Comparison of ENCODE assay signal across 25 cellular contexts in genomic region chr7:40394382-40394781, GRCh38.
"Had no signal": no experiment of that assay in that cellular context is flagged by ENCODE, and none has a peak within 500 bp of the region (broad histone marks: within the 10 kb centered on the region; RNA-seq: fewer than 3 reads in every experiment).

No MANE protein-coding gene starts in this region.

- H3K9me3 Mint-ChIP-seq: natural killer cell treated with Interleukin-12 subunit alpha and Interleukin-12 subunit beta and Interleukin-15 and Interleukin-18, amount 100 ng/mL, for 72 hours had no signal

- ATAC-seq: naive thymus-derived CD4-positive, alpha-beta T cell; natural killer cell treated with Interleukin-12 subunit alpha and Interleukin-12 subunit beta and Interleukin-15 and Interleukin-18, amount 100 ng/mL, for 72 hours; sciatic nerve; stimulated activated naive B cell treated with anti-CD40 and anti-IgM and Interleukin-4, amounts not matched to agents 10 μg/mL and 1 μg/mL and 100 μg/mL, for 72 hours; stimulated activated naive CD8-positive, alpha-beta T cell treated with anti-CD3 and anti-CD28 coated beads, Interleukin-15, Interleukin-2, amounts not matched to agents 100 U/mL and 50 U/mL, for 24 hours; upper lobe of right lung had no signal

- H3K79me2 ChIP-seq: hepatocyte had no signal

- H3K4me3 ChIP-seq: hepatocyte, left ventricle myocardium inferior, lung, ovary, right atrium auricular region, skin epidermis, stomach, testis, thyroid gland, transverse colon, upper lobe of right lung had no signal

- H3K27ac Mint-ChIP-seq: mesothelial cell of epicardium; naive thymus-derived CD4-positive, alpha-beta T cell; natural killer cell treated with Interleukin-12 subunit alpha and Interleukin-12 subunit beta and Interleukin-15 and Interleukin-18, amount 100 ng/mL, for 72 hours; progenitor cell of endocrine pancreas; stimulated activated naive B cell treated with anti-CD40 and anti-IgM and Interleukin-4, amounts not matched to agents 10 μg/mL and 1 μg/mL and 100 μg/mL, for 72 hours had no signal

- H3K9me3 ChIP-seq: ovary, right atrium auricular region, stomach, testis, thyroid gland, transverse colon, upper lobe of right lung had no signal

- H3K27ac ChIP-seq: hepatocyte, left ventricle myocardium inferior, ovary, right atrium auricular region, skin epidermis, stomach, testis, thyroid gland, transverse colon, upper lobe of right lung had no signal

- H3K27me3 Mint-ChIP-seq: naive thymus-derived CD4-positive, alpha-beta T cell; natural killer cell treated with Interleukin-12 subunit alpha and Interleukin-12 subunit beta and Interleukin-15 and Interleukin-18, amount 100 ng/mL, for 72 hours; progenitor cell of endocrine pancreas; stimulated activated naive B cell treated with anti-CD40 and anti-IgM and Interleukin-4, amounts not matched to agents 10 μg/mL and 1 μg/mL and 100 μg/mL, for 72 hours had no signal

- FAIRE-seq: urothelium cell line had no signal

- H3K36me3 Mint-ChIP-seq: mesothelial cell of epicardium; naive thymus-derived CD4-positive, alpha-beta T cell; natural killer cell treated with Interleukin-12 subunit alpha and Interleukin-12 subunit beta and Interleukin-15 and Interleukin-18, amount 100 ng/mL, for 72 hours; stimulated activated naive B cell treated with anti-CD40 and anti-IgM and Interleukin-4, amounts not matched to agents 10 μg/mL and 1 μg/mL and 100 μg/mL, for 72 hours had no signal

- H3K27me3 ChIP-seq: hepatocyte, ovary, right atrium auricular region, stomach, testis, thyroid gland, transverse colon, upper lobe of right lung had no signal

- H3K36me3 ChIP-seq: left ventricle myocardium inferior, ovary, right atrium auricular region, stomach, thyroid gland, transverse colon, upper lobe of right lung had no signal

- DNase-seq: islet precursor cell; left ventricle myocardium inferior; mesendoderm; naive thymus-derived CD4-positive, alpha-beta T cell; ovary; stimulated activated CD4-positive, alpha-beta T cell treated with anti-CD3 and anti-CD28 coated beads, Interleukin-12 subunit alpha, Interleukin-12 subunit beta, amount 100 ng/mL, for 4 hours; stimulated activated CD4-positive, alpha-beta T cell treated with anti-CD3 and anti-CD28 coated beads, Interleukin-15, amount 100 ng/mL, for 24 hours; stimulated activated CD4-positive, alpha-beta T cell treated with anti-CD3 and anti-CD28 coated beads, Interleukin-2, amount 100 ng/mL, for 24 hours; stimulated activated CD4-positive, alpha-beta T cell treated with anti-CD3 and anti-CD28 coated beads, Interleukin-4, amount 100 ng/mL, for 1 hour; stimulated activated naive B cell treated with anti-CD40 and anti-IgM and Interleukin-4, amounts not matched to agents 10 μg/mL and 1 μg/mL and 100 μg/mL, for 72 hours; stimulated activated naive CD8-positive, alpha-beta T cell treated with anti-CD3 and anti-CD28 coated beads, Interleukin-15, Interleukin-2, amounts not matched to agents 100 U/mL and 50 U/mL, for 24 hours; stomach; testis; thyroid gland; transverse colon; upper lobe of right lung had no signal

- H3K4me1 ChIP-seq: left ventricle myocardium inferior, right atrium auricular region, stomach, testis, thyroid gland, transverse colon, upper lobe of right lung had no signal

- H3K4me2 ChIP-seq: hepatocyte had no signal

- H2AFZ ChIP-seq: hepatocyte had no signal

- H3K4me1 Mint-ChIP-seq: naive thymus-derived CD4-positive, alpha-beta T cell; stimulated activated naive B cell treated with anti-CD40 and anti-IgM and Interleukin-4, amounts not matched to agents 10 μg/mL and 1 μg/mL and 100 μg/mL, for 72 hours had no signal

- H3K4me3 Mint-ChIP-seq: mesothelial cell of epicardium; naive thymus-derived CD4-positive, alpha-beta T cell; natural killer cell treated with Interleukin-12 subunit alpha and Interleukin-12 subunit beta and Interleukin-15 and Interleukin-18, amount 100 ng/mL, for 72 hours; stimulated activated naive B cell treated with anti-CD40 and anti-IgM and Interleukin-4, amounts not matched to agents 10 μg/mL and 1 μg/mL and 100 μg/mL, for 72 hours had no signal
